ENCODE assay signal across 8 cellular contexts in the genomic region with DNA sequence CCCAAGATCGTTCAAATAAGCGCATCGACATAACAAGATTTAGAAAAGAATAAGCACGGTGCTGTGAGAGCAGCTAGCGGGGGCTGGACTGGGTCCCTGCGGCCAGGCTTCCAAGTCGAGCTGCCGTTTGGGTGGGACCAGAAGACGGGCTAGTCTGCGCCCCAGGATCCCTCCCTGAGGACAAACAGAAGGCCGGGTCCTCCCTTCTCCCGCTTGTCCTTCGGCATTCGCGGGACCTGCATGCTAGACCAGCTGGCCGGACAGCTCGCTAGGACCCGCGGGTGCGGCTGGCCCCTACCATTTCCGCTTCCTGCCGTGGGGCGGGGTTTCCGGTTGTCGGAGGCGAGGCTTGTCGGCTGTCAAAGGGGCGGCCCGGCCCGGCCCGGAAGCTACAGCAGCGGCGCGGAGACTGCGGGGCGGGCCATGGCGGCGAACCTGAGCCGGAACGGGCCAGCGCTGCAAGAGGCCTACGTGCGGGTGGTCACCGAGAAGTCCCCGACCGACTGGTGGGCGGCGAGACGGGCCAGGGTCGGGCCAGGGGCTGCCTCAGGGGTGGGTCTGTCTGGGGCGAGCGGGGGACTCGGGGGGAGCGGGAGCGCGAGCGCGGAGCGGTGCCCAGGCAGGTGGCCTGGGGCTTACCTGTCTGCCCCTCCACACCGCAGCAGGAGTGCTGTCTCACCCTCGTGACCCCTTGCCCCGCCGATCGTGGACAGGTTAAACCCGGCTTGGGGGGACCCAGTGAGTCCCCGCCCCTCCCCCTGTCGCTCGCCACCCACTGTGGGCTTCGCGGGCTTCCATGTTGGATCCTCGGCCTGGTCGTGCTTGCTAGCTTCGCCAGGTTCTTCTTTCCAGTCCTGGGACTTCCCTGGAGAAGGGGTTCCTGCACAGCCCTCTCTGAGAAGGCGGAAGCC. TPM values are rescaled to one million over a fixed set of nuclear protein-coding genes. Genes with fewer than 3 reads are reported as not detected.
DNase-seq lines count a peak whose midpoint lies in the region; ATAC-seq and TF ChIP-seq lines count a peak whose summit lies in the region.

Gene DBNL, plus strand, starts transcription at position 388 of the 911 bp plus-strand sequence. Its CDS starts 36 bp downstream, at position 424.

- DNase-seq in AG09319 (ENCODE audit: extremely low read depth, low read depth) (peak; percentile 49), NCI-H460 (ENCODE audit: extremely low read depth, low read depth) (peak; percentile 84), left colon (peak; percentile 96 to 98)
- peak; percentile 82 to 85 for DNase-seq in activated CD4-positive, alpha-beta T cell treated with anti-CD3 and anti-CD28 coated beads for 4 hours
- DNase-seq in stimulated activated CD4-positive, alpha-beta T cell treated with anti-CD3 and anti-CD28 coated beads, Interleukin-1b, Interleukin-23, amount 100 ng/mL, for 4 hours (ENCODE audit: low read depth in 2 of 2) = peak; percentile 77 to 87

- peak; percentile 98 for TF ChIP-seq POLR2A in GM18951 (IDR thresholded peaks at IDR 0.05; ENCODE audit: extremely low read depth, insufficient read depth, insufficient read length)

- in situ Hi-C loops in GM18951 (cut with MboI; ENCODE audit: low sequenced_read_pairs, unreplicated experiment) = no loop called here

- no peak for TF ChIP-seq CTCF in AG09319 (IDR thresholded peaks at IDR 0.05; ENCODE audit: low read depth, low read length)

- ATAC-seq in HG03175 (IDR thresholded peaks at IDR 0.05; ENCODE audit: unreplicated experiment) = peak; percentile 66
- peak; percentile 88 for ATAC-seq in left colon

- intact Hi-C loops in left colon (cut with DNase I, micrococcal nuclease) = no loop called here

- H3K27ac ChIP-seq in cingulate gyrus (ENCODE audit: low read depth, low read length) = peak within 1 kb of the TSS; percentile 91

RNA-seq across cellular contexts. Expression of gene DBNL, which starts in this region (rescaled TPM):
- 29.9 and 30.5 TPM in 2 replicates for total RNA-seq in NCI-H460 (2014; rRNA removed; shearing (Covaris generic))
- polyA plus RNA-seq in NCI-H460 (2014; cell fraction: nucleus; rRNA removed) = 70.3 and 104 TPM in 2 replicates
- 10 to 100 TPM; 87.0 to 90.5 TPM for total RNA-seq in left colon

Comparison
In these comparisons a context has a peak if more than half of its experiments do, and no peak if none do; other contexts are left out.
1. Peak in every context shown above with its lines: DNase-seq, ATAC-seq and H3K27ac ChIP-seq.